ENCODE assay signal across 8 cellular contexts in genomic region chr10:3373374-3374027, GRCh38.
DNase-seq lines count a peak whose midpoint lies in the region; FAIRE-seq and TF ChIP-seq lines count a peak whose summit lies in the region.
"Not testable (repeated sequence)": the region's sequence is repeated elsewhere in the genome, so short reads cannot be mapped to it uniquely, and the experiment has no call there.

No MANE protein-coding gene starts in this region.

- FAIRE-seq in kidney (lab: Jason Lieb, UNC) = peak; percentile 17
- FAIRE-seq in small intestine (lab: Jason Lieb, UNC) = peak; percentile 10

- not testable (repeated sequence) for H3K4me1 Mint-ChIP-seq in mesothelial cell of epicardium

- H3K36me3 ChIP-seq in brain microvascular endothelial cell (replicated peaks); hepatocyte (replicated peaks; ENCODE audit: insufficient read depth, low read depth); kidney (ENCODE audit: control insufficient read depth in 1 of 2, insufficient read depth in 2 of 2, low read length in 2 of 2); small intestine (ENCODE audit: control insufficient read depth in 2 of 2, insufficient read depth in 2 of 2, low read length in 2 of 2): not testable (repeated sequence)

- not testable (repeated sequence) for H3K36me3 Mint-ChIP-seq in mesothelial cell of epicardium

- not testable (repeated sequence) for H3K9me3 Mint-ChIP-seq in mesothelial cell of epicardium

- H3K27ac Mint-ChIP-seq in mesothelial cell of epicardium = peak overlapping the region; percentile 30

- not testable (repeated sequence) for H3K27ac ChIP-seq in brain microvascular endothelial cell; kidney (ENCODE audit: low read depth in 2 of 2, low read length in 2 of 2); small intestine (ENCODE audit: low read depth in 1 of 2, low read length in 1 of 2)
- H3K27ac ChIP-seq in hepatocyte = peak overlapping the region; percentile 69

- not testable (repeated sequence) for H3K4me2 ChIP-seq in hepatocyte

- not testable (repeated sequence) for H4K20me1 ChIP-seq in hepatocyte (ENCODE audit: insufficient read depth, poor library complexity, severe bottlenecking)

- H3K79me2 ChIP-seq in hepatocyte = not testable (repeated sequence)

- not testable (repeated sequence) for H3K27me3 Mint-ChIP-seq in mesothelial cell of epicardium (ENCODE audit: low read depth)

- DNase-seq in brain microvascular endothelial cell (peak; percentile 25), dermis microvascular lymphatic vessel endothelial cell (ENCODE audit: low read depth in 2 of 2) (peak; percentile 71 to 85), fibroblast of villous mesenchyme (ENCODE audit: low read depth) (peak; percentile 84), lung microvascular endothelial cell (ENCODE audit: low read depth in 2 of 2) (peak; percentile 20 to 82)
- DNase-seq in hepatocyte (ENCODE audit: low spot score); kidney; mesothelial cell of epicardium (ENCODE audit: low spot score in 2 of 2, unreplicated experiment in 2 of 2); small intestine: not testable (repeated sequence)

- H3K4me3 Mint-ChIP-seq in mesothelial cell of epicardium = not testable (repeated sequence)

- not testable (repeated sequence) for H3K9ac ChIP-seq in kidney (ENCODE audit: low read length in 2 of 2)

- intact Hi-C loops in kidney (cut with DNase I) = not testable (repeated sequence)

- H2AFZ ChIP-seq in hepatocyte = not testable (repeated sequence)

- H3K27me3 ChIP-seq in brain microvascular endothelial cell (replicated peaks); hepatocyte; small intestine (ENCODE audit: control insufficient read depth in 2 of 2, insufficient read depth in 2 of 2, low read length in 2 of 2): not testable (repeated sequence)

- in situ Hi-C loops in brain microvascular endothelial cell (cut with HindIII; ENCODE audit: low pct_ligation_motif_present, low sequenced_read_pairs) = not testable (repeated sequence)

- H3K4me1 ChIP-seq in hepatocyte (ENCODE audit: insufficient read depth); kidney (ENCODE audit: control insufficient read depth in 1 of 2, insufficient read depth in 1 of 2, low read depth in 1 of 2, low read length in 2 of 2); small intestine (ENCODE audit: control insufficient read depth in 2 of 2, insufficient read depth in 1 of 2, low read depth in 1 of 2, low read length in 1 of 2): not testable (repeated sequence)

- H3K9me3 ChIP-seq in hepatocyte (ENCODE audit: low read depth); kidney (ENCODE audit: control insufficient read depth in 1 of 2, low read length in 2 of 2); small intestine (ENCODE audit: control insufficient read depth, low read depth): not testable (repeated sequence)

- H3K9me2 ChIP-seq in hepatocyte (replicated peaks; ENCODE audit: insufficient read depth) = not testable (repeated sequence)

- WGBS in hepatocyte (ENCODE audit: low lambda C conversion rate, missing lambda C conversion rate) = 80% methylated on average over 12 of the region's 13 CpGs
- WGBS in small intestine, 3 donors = 79 to 92% (median 86%) methylated on average over 11 to 12 of the region's 13 CpGs

- not testable (repeated sequence) for TF ChIP-seq CTCF in brain microvascular endothelial cell (IDR thresholded peaks at IDR 0.05; ENCODE audit: low read depth, low read length, missing control alignments); fibroblast of villous mesenchyme (IDR thresholded peaks at IDR 0.05; ENCODE audit: insufficient read depth, low read depth, low read length); hepatocyte (IDR thresholded peaks at IDR 0.05; ENCODE audit: poor library complexity); kidney (IDR thresholded peaks at IDR 0.05; ENCODE audit: borderline replicate concordance, extremely low read depth, insufficient read depth); mesothelial cell of epicardium (IDR thresholded peaks at IDR 0.05; ENCODE audit: unreplicated experiment)

- H3K4me3 ChIP-seq in brain microvascular endothelial cell (ENCODE audit: low read depth, low read length); fibroblast of villous mesenchyme (ENCODE audit: low read depth, low read length); hepatocyte; kidney (ENCODE audit: low read length in 2 of 2); small intestine (ENCODE audit: low read depth in 1 of 2, low read length in 2 of 2): not testable (repeated sequence)
